Comparison of ENCODE assay signal across 12 cellular contexts in genomic region chr7:117809958-117810357, GRCh38.
DNase-seq lines count a peak whose midpoint lies in the region; ATAC-seq lines count a peak whose summit lies in the region.
"Had no signal": no experiment of that assay in that cellular context is flagged by ENCODE, and none has a peak within 500 bp of the region (broad histone marks: within the 10 kb centered on the region; RNA-seq: fewer than 3 reads in every experiment).

No MANE protein-coding gene starts in this region.

- ATAC-seq in HG02870 (IDR thresholded peaks at IDR 0.05; ENCODE audit: unreplicated experiment) = peak; percentile 74
- ATAC-seq in left colon = peak; percentile 37

- peak; percentile 27 for DNase-seq in ELR (ENCODE audit: low read depth)
- DNase-seq in SW480 (ENCODE audit: low spot score) = peak; percentile 18
- no peak for DNase-seq in left colon
- no peak for DNase-seq in NCI-H2196 (lab: John Stamatoyannopoulos, UW; ENCODE audit: unreplicated experiment)
- no peak for DNase-seq in stimulated activated CD4-positive, alpha-beta T cell treated with anti-CD3 and anti-CD28 coated beads, Interleukin-1b, Interleukin-23, amount 100 ng/mL, for 48 hours
- no peak for DNase-seq in iPS-NIHi11 (ENCODE audit: low spot score)
- no peak for DNase-seq in NCI-H510A treated with DMSO at 0.1 percent for 48 hours (lab: John Stamatoyannopoulos, UW)
- DNase-seq: activated CD8-positive, alpha-beta memory T cell treated with anti-CD3 and anti-CD28 coated beads for 24 hours; DMS153; NCI-H446 treated with DMSO at 0.1 percent for 48 hours; T-helper 9 cell had no signal

- intact Hi-C loops in left colon (cut with DNase I, micrococcal nuclease) = no loop called here

Comparison
In these comparisons a context has a peak if more than half of its experiments do, and no peak if none do; other contexts are left out.
1. DNase-seq: peak in ELR (single experiment) and SW480 (single experiment); none in left colon (0 of 2), NCI-H2196 (single experiment), stimulated activated CD4-positive, alpha-beta T cell treated with anti-CD3 and anti-CD28 coated beads, Interleukin-1b, Interleukin-23, amount 100 ng/mL, for 48 hours (single experiment), iPS-NIHi11 (single experiment) and NCI-H510A treated with DMSO at 0.1 percent for 48 hours (single experiment).